In the genomic region with DNA sequence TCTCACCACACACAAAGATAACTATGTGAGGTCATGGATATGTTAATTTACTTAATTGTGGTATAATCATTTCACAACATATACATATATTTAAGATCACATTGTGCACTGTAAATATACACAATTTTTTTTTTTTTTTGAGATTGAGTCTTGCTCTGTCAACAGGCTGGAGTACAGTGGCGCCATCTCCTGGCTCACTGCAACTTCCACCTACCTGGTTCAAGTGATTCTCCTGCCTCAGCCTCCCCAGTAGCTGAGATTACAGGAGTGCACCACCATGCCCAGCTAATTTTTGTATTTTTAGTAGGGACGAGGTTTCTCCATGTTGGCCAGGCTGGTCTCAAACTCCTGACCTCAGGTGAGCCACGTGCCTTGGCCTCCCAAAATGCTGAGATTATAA, we compare ENCODE assay signal across 9 cellular contexts. TPM values are rescaled to one million over a fixed set of nuclear protein-coding genes. Genes with fewer than 3 reads are reported as not detected.
DNase-seq lines count a peak whose midpoint lies in the region; ATAC-seq and TF ChIP-seq lines count a peak whose summit lies in the region.
"Had no signal": no experiment of that assay in that cellular context is flagged by ENCODE, and none has a peak within 500 bp of the region (broad histone marks: within the 10 kb centered on the region; RNA-seq: fewer than 3 reads in every experiment).

No MANE protein-coding gene starts in this region.

- H3K27ac Mint-ChIP-seq in MCF 10A (ENCODE audit: low read depth, unreplicated experiment): no peak overlapping the region

- peak; percentile 55 for DNase-seq in MCF 10A (ENCODE audit: unreplicated experiment)
- DNase-seq in breast epithelium (ENCODE audit: low spot score in 2 of 2): no peak
- peak; percentile 44 for DNase-seq in activated CD4-positive, CD25-positive, alpha-beta regulatory T cell treated with anti-CD3 and anti-CD28 coated beads, Interleukin-2, amount 50 U/mL, for 72 hours
- DNase-seq in epithelial cell of proximal tubule (ENCODE audit: low read depth): no peak
- peak; percentile 16 to 48 for DNase-seq in stimulated activated CD4-positive, alpha-beta T cell treated with anti-CD3 and anti-CD28 coated beads, Interleukin-15, amount 100 ng/mL, for 48 hours (ENCODE audit: low read depth in 2 of 2)
- DNase-seq in coronary artery (ENCODE audit: low spot score): no peak
- DNase-seq in mesenteric fat pad (ENCODE audit: low spot score): no peak

- POLR2A ChIA-PET in MCF 10A (lab: Yijun Ruan, JAX): no interaction called here

- H3K4me3 ChIP-seq in breast epithelium: no peak overlapping the region
- H3K4me3 ChIP-seq in epithelial cell of proximal tubule (ENCODE audit: low read depth, low read length): no peak overlapping the region
- H3K4me3 ChIP-seq in coronary artery: no peak overlapping the region

- no peak overlapping the region for H3K4me3 Mint-ChIP-seq in MCF 10A (ENCODE audit: unreplicated experiment)
- H3K4me3 Mint-ChIP-seq: central memory CD8-positive, alpha-beta T cell had no signal

- TF ChIP-seq POLR2A in breast epithelium (IDR thresholded peaks at IDR 0.05): no peak

- H3K4me1 ChIP-seq in breast epithelium: no peaks in the 10 kb centered on the region

- peaks cover 12% of the 10 kb centered on the region for H3K9me3 Mint-ChIP-seq in MCF 10A (ENCODE audit: unreplicated experiment)
- H3K9me3 Mint-ChIP-seq: central memory CD8-positive, alpha-beta T cell had no signal

- H3K36me3 Mint-ChIP-seq in MCF 10A (ENCODE audit: insufficient read depth, unreplicated experiment): no peaks in the 10 kb centered on the region

- intact Hi-C loops in MCF 10A (cut with micrococcal nuclease): loop anchor here (1.0 to 2.0 kb wide), 2 partner anchors 110 to 286 kb away; no protein-coding TSS in a partner anchor
- intact Hi-C loops in breast epithelium (cut with DNase I; ENCODE audit: low total_unique reads): no loop called here

- peak; percentile 45 for TF ChIP-seq CTCF in MCF 10A (IDR thresholded peaks at IDR 0.05; ENCODE audit: unreplicated experiment)
- TF ChIP-seq CTCF in breast epithelium (IDR thresholded peaks at IDR 0.05): peak in 1 of 3 donors; percentile 23
- TF ChIP-seq CTCF in epithelial cell of proximal tubule (conservative IDR thresholded peaks at IDR 0.05; ENCODE audit: low read depth, low read length): peak; percentile 72
- no peak for TF ChIP-seq CTCF in coronary artery (IDR thresholded peaks at IDR 0.05)

- no peaks in the 10 kb centered on the region for H3K27me3 ChIP-seq in breast epithelium

- H3K27me3 Mint-ChIP-seq in MCF 10A (ENCODE audit: insufficient read depth, unreplicated experiment): peaks cover 20% of the 10 kb centered on the region

- H3K4me1 Mint-ChIP-seq in MCF 10A (ENCODE audit: insufficient read depth, unreplicated experiment): no peaks in the 10 kb centered on the region
- H3K4me1 Mint-ChIP-seq: central memory CD8-positive, alpha-beta T cell had no signal

- no peaks in the 10 kb centered on the region for H3K36me3 ChIP-seq in breast epithelium

- no peak for ATAC-seq in GM19351 (IDR thresholded peaks at IDR 0.05; ENCODE audit: unreplicated experiment)

- H3K27ac ChIP-seq in breast epithelium: no peak overlapping the region
- H3K27ac ChIP-seq in coronary artery: no peak overlapping the region

- no peaks in the 10 kb centered on the region for H3K9me3 ChIP-seq in breast epithelium

- CTCF ChIA-PET in MCF 10A (lab: Yijun Ruan, JAX): interaction anchor here (0.6 to 2.1 kb wide), 17 partner anchors 10 to 283 kb away, joined by 3 to 6 read pairs (median 4); no protein-coding TSS in a partner anchor

- no TSS peak for BruUV-seq in MCF 10A (replicated peaks; lab: Mats Ljungman, UMichigan)

RNA-seq across cellular contexts. Expression of gene PRSS54, which starts 11.5 kb away (rescaled TPM):
- total RNA-seq in MCF 10A (2022) (not detected in 2 replicates), breast epithelium (not detected), epithelial cell of proximal tubule (not detected in 2 replicates), mesenteric fat pad (not detected)

Comparison
In these comparisons a context has a peak if more than half of its experiments do, and no peak if none do; other contexts are left out.
1. DNase-seq: peak in MCF 10A (single experiment), activated CD4-positive, CD25-positive, alpha-beta regulatory T cell treated with anti-CD3 and anti-CD28 coated beads, Interleukin-2, amount 50 U/mL, for 72 hours (single experiment) and stimulated activated CD4-positive, alpha-beta T cell treated with anti-CD3 and anti-CD28 coated beads, Interleukin-15, amount 100 ng/mL, for 48 hours (2 of 2); none in breast epithelium (0 of 2), epithelial cell of proximal tubule (single experiment), coronary artery (single experiment) and mesenteric fat pad (single experiment).